ENCODE assay signal across 24 cellular contexts in the genomic region with DNA sequence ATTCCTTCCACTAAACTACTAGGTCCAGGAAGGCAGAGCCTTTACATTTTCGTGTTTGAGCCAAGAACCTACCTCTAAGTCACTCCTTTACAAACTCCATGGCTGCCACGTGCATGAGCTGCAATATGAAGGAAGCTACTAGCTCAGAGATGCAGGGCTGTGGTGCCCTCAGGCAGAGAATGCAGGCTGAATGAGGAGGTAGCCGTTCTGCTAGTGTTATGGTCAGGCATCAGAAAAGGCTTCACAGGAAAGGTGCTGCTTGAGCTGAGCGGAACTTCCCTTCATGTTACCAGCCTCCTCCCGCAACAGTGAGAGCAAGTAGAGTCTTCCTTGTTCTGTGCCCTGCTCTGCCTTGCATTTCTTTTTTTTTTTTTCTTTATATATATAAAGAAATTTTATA.
DNase-seq lines count a peak whose midpoint lies in the region; ATAC-seq and TF ChIP-seq lines count a peak whose summit lies in the region.
"Had no signal": no experiment of that assay in that cellular context is flagged by ENCODE, and none has a peak within 500 bp of the region (broad histone marks: within the 10 kb centered on the region; RNA-seq: fewer than 3 reads in every experiment).

No MANE protein-coding gene starts in this region.

- H3K4me3 Mint-ChIP-seq in H9, result no peak overlapping the region
- H3K4me3 Mint-ChIP-seq: CD14-positive monocyte; CD4-positive, alpha-beta T cell; CD8-positive, alpha-beta memory T cell; HFFc6 had no signal

- H2BK20ac ChIP-seq in H9 (ENCODE audit: low read depth, low read length, poor library complexity, severe bottlenecking), result no peak overlapping the region

- no peak overlapping the region for H4K8ac ChIP-seq in H9 (replicated peaks; ENCODE audit: insufficient read length, low read depth, low read length)

- no peaks in the 10 kb centered on the region for H3K9me3 ChIP-seq in H9 (ENCODE audit: control insufficient read depth, low read depth, low read length)
- H3K9me3 ChIP-seq: A549; BE2C; BLaER1 treated with 17β-estradiol and CSF1 and Interleukin-3, amounts not matched to agents 10 nM and 100 nM; HAP-1 had no signal

- no peak overlapping the region for H3K18ac ChIP-seq in H9 (ENCODE audit: insufficient read length, low read depth, low read length)

- no peak overlapping the region for H3K56ac ChIP-seq in H9 (ENCODE audit: insufficient read length, low read depth, low read length)

- H3K27ac ChIP-seq in H9 (ENCODE audit: insufficient read length, low read depth, low read length), result no peak overlapping the region
- H3K27ac ChIP-seq: A549; BLaER1 treated with 17β-estradiol and CSF1 and Interleukin-3, amounts not matched to agents 10 nM and 100 nM; GM23248 had no signal

- no peak overlapping the region for H3K4ac ChIP-seq in H9 (ENCODE audit: low read depth, low read length)

- DNase-seq in ELF-1 (ENCODE audit: low read depth, low spot score) (peak; percentile 47), H9 (peak; percentile 31), epithelial cell of esophagus (ENCODE audit: low read depth) (peak; percentile 6), islet precursor cell (peak; percentile 63), HuH-7 (ENCODE audit: low spot score) (no peak)
- no peak for DNase-seq in stimulated activated naive CD8-positive, alpha-beta T cell treated with anti-CD3 and anti-CD28 coated beads, Interleukin-15, Interleukin-2, amounts not matched to agents 100 U/mL and 50 U/mL, for 24 hours
- DNase-seq: 8988T; ACHN; AML-193; BE2C; Calu3; CD4-positive, alpha-beta T cell; CD8-positive, alpha-beta memory T cell; COR-L47; DMS53; DMS79 treated with DMSO at 0.1 percent for 48 hours; GM23248; HFFc6 had no signal

- H3K4me3 ChIP-seq in epithelial cell of esophagus (ENCODE audit: low read length), result no peak overlapping the region
- H3K4me3 ChIP-seq: A549; BLaER1 treated with 17β-estradiol and CSF1 and Interleukin-3, amounts not matched to agents 10 nM and 100 nM; GM23248; HAP-1 had no signal

- H2BK120ac ChIP-seq in H9 (ENCODE audit: low read depth, low read length, poor library complexity, severe bottlenecking), result no peak overlapping the region

- H3K23me2 ChIP-seq in H9 (ENCODE audit: insufficient read length, low read depth, low read length, poor library complexity, severe bottlenecking), result no peaks in the 10 kb centered on the region

- ATAC-seq in HG02798 (IDR thresholded peaks at IDR 0.05; ENCODE audit: poor library complexity, unreplicated experiment) (no peak), GM21381 (IDR thresholded peaks at IDR 0.05; ENCODE audit: unreplicated experiment) (no peak)
- ATAC-seq in stimulated activated naive CD8-positive, alpha-beta T cell treated with anti-CD3 and anti-CD28 coated beads, Interleukin-15, Interleukin-2, amounts not matched to agents 100 U/mL and 50 U/mL, for 24 hours, result no peak
- ATAC-seq: A549 had no signal

- no peak overlapping the region for H3K9ac ChIP-seq in H9 (ENCODE audit: extremely low read depth, insufficient read length, low read length)
- H3K9ac ChIP-seq: BLaER1 treated with 17β-estradiol and CSF1 and Interleukin-3, amounts not matched to agents 10 nM and 100 nM; GM23248 had no signal

- H3K79me2 ChIP-seq in H9 (ENCODE audit: insufficient read depth, low read length), result no peaks in the 10 kb centered on the region

- no peaks in the 10 kb centered on the region for H3K79me1 ChIP-seq in H9 (ENCODE audit: insufficient read depth, low read depth, low read length, poor library complexity, severe bottlenecking)

- H3K4me2 ChIP-seq in H9 (ENCODE audit: insufficient read depth, insufficient read length, low read length), result no peak overlapping the region
- H3K4me2 ChIP-seq: A549; BLaER1 treated with 17β-estradiol and CSF1 and Interleukin-3, amounts not matched to agents 10 nM and 100 nM had no signal

- H3T11ph ChIP-seq in H9 (ENCODE audit: low read length), result no peak overlapping the region

- WGBS in H9 (ENCODE audit: extremely low coverage, insufficient read length, low lambda C conversion rate), result no CpG with 5 or more reads among the region's 5 CpGs

- no peak overlapping the region for H3K14ac ChIP-seq in H9 (ENCODE audit: insufficient read depth, low read length)

- no peak overlapping the region for H3K23ac ChIP-seq in H9 (ENCODE audit: insufficient read length, low read depth, low read length)

- H4K20me1 ChIP-seq in H9 (ENCODE audit: control insufficient read depth, insufficient read depth, insufficient read length), result no peaks in the 10 kb centered on the region
- H4K20me1 ChIP-seq: BLaER1 treated with 17β-estradiol and CSF1 and Interleukin-3, amounts not matched to agents 10 nM and 100 nM had no signal

- no peak overlapping the region for H2BK5ac ChIP-seq in H9 (ENCODE audit: insufficient read length, low read length)

- H2AFZ ChIP-seq in H9 (ENCODE audit: low read length), result no peak overlapping the region
- H2AFZ ChIP-seq: GM23248 had no signal

- H3K27me3 Mint-ChIP-seq in H9 (ENCODE audit: low read depth), result no peaks in the 10 kb centered on the region
- H3K27me3 Mint-ChIP-seq: CD4-positive, alpha-beta T cell had no signal

- no peaks in the 10 kb centered on the region for H3K4me1 ChIP-seq in H9 (ENCODE audit: insufficient read depth, low read length)
- H3K4me1 ChIP-seq: A549; BE2C; BLaER1 treated with 17β-estradiol and CSF1 and Interleukin-3, amounts not matched to agents 10 nM and 100 nM; HAP-1 had no signal

- no peaks in the 10 kb centered on the region for H3K36me3 Mint-ChIP-seq in H9 (ENCODE audit: insufficient read depth in 1 of 3, low read depth in 3 of 3)
- H3K36me3 Mint-ChIP-seq: CD14-positive monocyte; CD8-positive, alpha-beta memory T cell had no signal

- H3K27ac Mint-ChIP-seq in H9, result no peak overlapping the region
- H3K27ac Mint-ChIP-seq: CD14-positive monocyte; CD4-positive, alpha-beta T cell; CD8-positive, alpha-beta memory T cell; HFFc6 had no signal

- H3K4me1 Mint-ChIP-seq in H9, result peaks cover 16 to 18% of the 10 kb centered on the region in 2 experiments
- H3K4me1 Mint-ChIP-seq: CD14-positive monocyte; CD8-positive, alpha-beta memory T cell had no signal

- TF ChIP-seq CTCF in H9 (conservative IDR thresholded peaks at IDR 0.05) (no peak), epithelial cell of esophagus (IDR thresholded peaks at IDR 0.05; ENCODE audit: insufficient read depth, low read depth, low read length, missing control alignments) (no peak)

- no peak overlapping the region for H2BK15ac ChIP-seq in H9 (ENCODE audit: low read depth, low read length)

- H4K5ac ChIP-seq in H9 (ENCODE audit: insufficient read length, low read depth, low read length), result no peak overlapping the region

- no peak overlapping the region for H2BK12ac ChIP-seq in H9 (ENCODE audit: insufficient read length, low read depth, low read length)

- no peak overlapping the region for H2AK5ac ChIP-seq in H9 (ENCODE audit: insufficient read length, low read length)

- no peak overlapping the region for H4K91ac ChIP-seq in H9 (ENCODE audit: insufficient read length, low read depth, low read length)

- H3K27me3 ChIP-seq in H9 (ENCODE audit: insufficient read depth, low read length), result no peaks in the 10 kb centered on the region
- H3K27me3 ChIP-seq: BLaER1 treated with 17β-estradiol and CSF1 and Interleukin-3, amounts not matched to agents 10 nM and 100 nM had no signal

- no peaks in the 10 kb centered on the region for H3K9me3 Mint-ChIP-seq in H9
- H3K9me3 Mint-ChIP-seq: CD8-positive, alpha-beta memory T cell; HFFc6 had no signal

Comparison
In these comparisons a context has a peak if more than half of its experiments do, and no peak if none do; other contexts are left out.
1. DNase-seq: peak in ELF-1 (single experiment), H9 (single experiment), epithelial cell of esophagus (single experiment) and islet precursor cell (single experiment); none in stimulated activated naive CD8-positive, alpha-beta T cell treated with anti-CD3 and anti-CD28 coated beads, Interleukin-15, Interleukin-2, amounts not matched to agents 100 U/mL and 50 U/mL, for 24 hours (single experiment) and HuH-7 (single experiment).